Comparison of ENCODE assay signal across 26 cellular contexts in the genomic region with DNA sequence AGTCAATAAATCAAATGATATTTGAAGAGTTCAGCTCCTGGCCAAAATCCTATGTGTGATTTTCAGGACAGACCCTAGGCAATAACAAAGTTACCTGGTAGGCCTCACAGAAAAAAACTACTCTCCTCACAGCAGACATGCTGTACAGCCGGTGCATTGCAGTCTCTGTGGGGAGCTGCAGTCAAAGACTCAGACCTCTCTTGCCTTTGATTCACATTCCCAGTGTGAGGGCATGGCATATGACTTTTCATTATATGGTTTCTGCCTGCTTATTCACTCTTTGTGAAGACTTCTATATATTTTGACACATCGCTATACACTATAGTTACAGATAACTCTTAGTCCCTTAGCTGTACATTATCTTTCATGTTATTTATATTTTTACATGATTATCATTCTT.
"Had no signal": no experiment of that assay in that cellular context is flagged by ENCODE, and none has a peak within 500 bp of the region (broad histone marks: within the 10 kb centered on the region; RNA-seq: fewer than 3 reads in every experiment).

No MANE protein-coding gene starts in this region.

- H3K4me3 ChIP-seq: esophagus squamous epithelium, heart right ventricle, lower lobe of right lung, ovary, psoas muscle, sigmoid colon, stomach, thyroid gland had no signal

- H3K4me1 ChIP-seq: esophagus squamous epithelium, heart right ventricle, lower lobe of right lung, psoas muscle, sigmoid colon, stomach, thyroid gland had no signal

- H3K4me1 Mint-ChIP-seq: immature natural killer cell; naive thymus-derived CD8-positive, alpha-beta T cell; nephron progenitor cell; stimulated activated effector memory CD8-positive, alpha-beta T cell treated with anti-CD3 and anti-CD28 coated beads, Interleukin-12 subunit alpha, Interleukin-12 subunit beta, amount 100 ng/mL, for 72 hours had no signal

- H3K27me3 Mint-ChIP-seq: effector memory CD8-positive, alpha-beta T cell; naive thymus-derived CD8-positive, alpha-beta T cell had no signal

- H3K27ac ChIP-seq: esophagus squamous epithelium, heart right ventricle, lower lobe of right lung, ovary, psoas muscle, sigmoid colon, stomach, thyroid gland had no signal

- H3K9me3 ChIP-seq: esophagus squamous epithelium, lower lobe of right lung, ovary, psoas muscle, sigmoid colon, stomach, thyroid gland had no signal

- H3K9me3 Mint-ChIP-seq: nephron progenitor cell had no signal

- ATAC-seq: effector memory CD8-positive, alpha-beta T cell; heart right ventricle; left ventricle myocardium superior; lower lobe of right lung; naive thymus-derived CD8-positive, alpha-beta T cell; psoas muscle; right cardiac atrium; stimulated activated effector memory CD8-positive, alpha-beta T cell treated with anti-CD3 and anti-CD28 coated beads, Interleukin-12 subunit alpha, Interleukin-12 subunit beta, amount 100 ng/mL, for 72 hours had no signal

- DNase-seq: cortex of kidney; effector memory CD8-positive, alpha-beta T cell; erythroblast; esophagus squamous epithelium; foreskin melanocyte; glutamatergic neuron; heart right ventricle; hippocampal formation; immature natural killer cell; islet precursor cell; left ventricle myocardium superior; lower lobe of right lung; naive thymus-derived CD8-positive, alpha-beta T cell; nephron progenitor cell; occipital lobe; ovary; psoas muscle; right cardiac atrium; sigmoid colon; stimulated activated CD4-positive, alpha-beta T cell treated with anti-CD3 and anti-CD28 coated beads, Interleukin-2, amount 100 ng/mL, for 24 hours; stimulated activated CD4-positive, alpha-beta T cell treated with anti-CD3 and anti-CD28 coated beads, Interleukin-4, amount 100 ng/mL, for 24 hours; stimulated activated naive CD4-positive, alpha-beta T cell treated with Interleukin-2 at 50 U/mL for 16 hours; stomach; thyroid gland; trophoblast cell had no signal

- H3K36me3 Mint-ChIP-seq: naive thymus-derived CD8-positive, alpha-beta T cell; stimulated activated effector memory CD8-positive, alpha-beta T cell treated with anti-CD3 and anti-CD28 coated beads, Interleukin-12 subunit alpha, Interleukin-12 subunit beta, amount 100 ng/mL, for 72 hours had no signal

- H3K36me3 ChIP-seq: esophagus squamous epithelium, heart right ventricle, lower lobe of right lung, ovary, sigmoid colon, stomach, thyroid gland had no signal

- H3K27ac Mint-ChIP-seq: effector memory CD8-positive, alpha-beta T cell; immature natural killer cell; naive thymus-derived CD8-positive, alpha-beta T cell; nephron progenitor cell; stimulated activated effector memory CD8-positive, alpha-beta T cell treated with anti-CD3 and anti-CD28 coated beads, Interleukin-12 subunit alpha, Interleukin-12 subunit beta, amount 100 ng/mL, for 72 hours had no signal

- H3K4me3 Mint-ChIP-seq: effector memory CD8-positive, alpha-beta T cell; immature natural killer cell; naive thymus-derived CD8-positive, alpha-beta T cell; nephron progenitor cell; stimulated activated effector memory CD8-positive, alpha-beta T cell treated with anti-CD3 and anti-CD28 coated beads, Interleukin-12 subunit alpha, Interleukin-12 subunit beta, amount 100 ng/mL, for 72 hours had no signal

- H3K27me3 ChIP-seq: esophagus squamous epithelium, heart right ventricle, ovary, sigmoid colon, stomach, thyroid gland had no signal
